ENCODE assay signal across 9 cellular contexts in the genomic region with DNA sequence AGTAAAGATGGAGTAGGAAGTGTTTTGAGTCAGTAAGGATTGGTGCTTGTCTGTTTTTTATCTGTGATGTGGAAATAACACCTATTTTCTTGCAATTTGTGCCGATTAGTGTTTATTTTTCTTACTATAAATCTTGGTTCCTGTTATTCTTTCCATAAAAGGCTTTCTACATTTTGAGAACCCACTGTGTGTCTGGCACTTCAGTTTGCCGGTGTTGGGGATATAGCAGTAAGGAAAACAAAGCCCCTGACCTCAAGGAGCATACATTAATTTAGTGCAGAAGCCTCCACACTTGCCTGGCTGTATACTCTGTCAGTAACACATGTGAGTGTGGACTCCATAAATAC. TPM values are rescaled to one million over a fixed set of nuclear protein-coding genes. Genes with fewer than 3 reads are reported as not detected.
DNase-seq lines count a peak whose midpoint lies in the region; ATAC-seq and TF ChIP-seq lines count a peak whose summit lies in the region.
"Had no signal": no experiment of that assay in that cellular context is flagged by ENCODE, and none has a peak within 500 bp of the region (broad histone marks: within the 10 kb centered on the region; RNA-seq: fewer than 3 reads in every experiment).

No MANE protein-coding gene starts in this region.

- H3K27me3 ChIP-seq in RWPE2 (ENCODE audit: insufficient read depth, poor library complexity, severe bottlenecking) (no peaks in the 10 kb centered on the region), spleen (replicated peaks in 1 of 7) (no peaks in the 10 kb centered on the region)

- DNase-seq in activated T-cell treated with anti-CD3 and anti-CD28 coated beads, Interleukin-2, amount 50 U/mL, for 72 hours: no peak
- no peak for DNase-seq in activated T-cell treated with anti-CD3 and anti-CD28 coated beads, Interleukin-2, amount 50 U/mL, for 48 hours
- DNase-seq in RWPE2 (ENCODE audit: low spot score) (no peak), spleen (no peak), T1000 (lab: John Stamatoyannopoulos, UW) (no peak), left cardiac atrium (no peak)
- DNase-seq in central memory CD8-positive, alpha-beta T cell (ENCODE audit: low spot score in 2 of 2): no peak
- DNase-seq: Right ventricle myocardium superior had no signal

- H3K27me3 Mint-ChIP-seq in activated T-cell treated with anti-CD3 and anti-CD28 coated beads, Interleukin-2, amount 50 U/mL, for 72 hours (ENCODE audit: low read depth): no peaks in the 10 kb centered on the region
- no peaks in the 10 kb centered on the region for H3K27me3 Mint-ChIP-seq in central memory CD8-positive, alpha-beta T cell

- H3K4me3 ChIP-seq in RWPE2 (ENCODE audit: severe bottlenecking): no peak overlapping the region
- H3K4me3 ChIP-seq in spleen: no peak overlapping the region

- peaks cover 38% of the 10 kb centered on the region for H3K4me1 Mint-ChIP-seq in activated T-cell treated with anti-CD3 and anti-CD28 coated beads, Interleukin-2, amount 50 U/mL, for 72 hours (ENCODE audit: low read depth)
- peaks cover 44% of the 10 kb centered on the region for H3K4me1 Mint-ChIP-seq in central memory CD8-positive, alpha-beta T cell

- peak overlapping the region; percentile 23 for H3K27ac ChIP-seq in RWPE2 (ENCODE audit: poor library complexity, severe bottlenecking)
- H3K27ac ChIP-seq in spleen: peak overlapping the region in 6 of 8 donors; percentile 3 to 67 (median 40)

- no peak for TF ChIP-seq POLR2A in spleen (IDR thresholded peaks at IDR 0.05)

- H3K36me3 ChIP-seq in RWPE2 (ENCODE audit: low read depth) (peaks cover 85% of the 10 kb centered on the region), spleen (peaks cover 9 to 97% (median 59%) of the 10 kb centered on the region in 6 donors)

- no peak for ATAC-seq in activated T-cell treated with anti-CD3 and anti-CD28 coated beads, Interleukin-2, amount 50 U/mL, for 72 hours (replicated peaks in 1 of 2)
- ATAC-seq in RWPE2 (ENCODE audit: low read depth) (no peak), GM21717 (IDR thresholded peaks at IDR 0.05; ENCODE audit: unreplicated experiment) (no peak), left cardiac atrium (no peak)
- ATAC-seq in central memory CD8-positive, alpha-beta T cell (replicated peaks; ENCODE audit: extremely low read depth, poor library complexity, severe bottlenecking): no peak

- H3K9me3 ChIP-seq in RWPE2 (ENCODE audit: severe bottlenecking) (no peaks in the 10 kb centered on the region), spleen (no peaks in the 10 kb centered on the region)

- H3K9me3 Mint-ChIP-seq in activated T-cell treated with anti-CD3 and anti-CD28 coated beads, Interleukin-2, amount 50 U/mL, for 72 hours: no peaks in the 10 kb centered on the region
- H3K9me3 Mint-ChIP-seq in central memory CD8-positive, alpha-beta T cell: no peaks in the 10 kb centered on the region

- intact Hi-C loops in spleen (cut with DNase I; ENCODE audit: low total_unique reads): no loop called here
- intact Hi-C loops in left cardiac atrium (cut with DNase I): no loop called here

- 51 to 72% (median 59%) methylated on average over 2 of the region's 2 CpGs for WGBS in spleen, 5 donors

- peak overlapping the region; percentile 72 for H3K27ac Mint-ChIP-seq in activated T-cell treated with anti-CD3 and anti-CD28 coated beads, Interleukin-2, amount 50 U/mL, for 72 hours
- peak overlapping the region; percentile 66 for H3K27ac Mint-ChIP-seq in central memory CD8-positive, alpha-beta T cell (ENCODE audit: low read depth)

- peak overlapping the region; percentile 21 to 69 for H3K4me3 Mint-ChIP-seq in activated T-cell treated with anti-CD3 and anti-CD28 coated beads, Interleukin-2, amount 50 U/mL, for 72 hours
- peak overlapping the region; percentile 32 for H3K4me3 Mint-ChIP-seq in central memory CD8-positive, alpha-beta T cell

- H3K36me3 Mint-ChIP-seq in activated T-cell treated with anti-CD3 and anti-CD28 coated beads, Interleukin-2, amount 50 U/mL, for 72 hours (ENCODE audit: insufficient read depth in 2 of 2): peaks cover 17 to 42% of the 10 kb centered on the region in 2 donors
- H3K36me3 Mint-ChIP-seq in central memory CD8-positive, alpha-beta T cell (ENCODE audit: insufficient read depth): peaks cover 62% of the 10 kb centered on the region

- H3K4me1 ChIP-seq in RWPE2 (ENCODE audit: insufficient read depth, poor library complexity, severe bottlenecking) (peaks cover 13% of the 10 kb centered on the region), spleen (peaks cover 14 to 45% (median 24%) of the 10 kb centered on the region in 6 donors)

- no peak for TF ChIP-seq CTCF in RWPE2 (IDR thresholded peaks at IDR 0.05; ENCODE audit: poor library complexity, severe bottlenecking)
- TF ChIP-seq CTCF in spleen (IDR thresholded peaks at IDR 0.05 in 8 of 11, conservative IDR thresholded peaks at IDR 0.05 in 3 of 11): no peak

RNA-seq across cellular contexts. Expression of a gene that starts 35.6 kb away (rescaled TPM):
- total RNA-seq in activated T-cell treated with anti-CD3 and anti-CD28 coated beads, Interleukin-2, amount 50 U/mL, for 72 hours: 10 to 100 TPM; 13.2 to 17.9 TPM
- total RNA-seq in spleen (10 to 100 TPM; 32.5 to 70.6 (median 48.1) TPM), left cardiac atrium (10 to 100 TPM; 20.9 to 30.5 TPM)
- 10 to 100 TPM in 1 of 3 donors, 1 to 10 TPM in 2; 6.2 to 15.5 (median 8.5) TPM for polyA plus RNA-seq in spleen

RNA-seq across cellular contexts. Expression of a gene that starts 46.5 kb away (rescaled TPM):
- total RNA-seq in activated T-cell treated with anti-CD3 and anti-CD28 coated beads, Interleukin-2, amount 50 U/mL, for 72 hours: 100 to 1,000 TPM; 112 to 130 TPM
- total RNA-seq in spleen: 100 to 1,000 TPM; 116 to 187 (median 134) TPM
- polyA plus RNA-seq in spleen: 10 to 100 TPM; 46.8 to 78.2 (median 59.7) TPM
- total RNA-seq in left cardiac atrium: 10 to 100 TPM; 77.3 to 83.4 TPM
